Comparison of ENCODE assay signal across 8 cellular contexts in the genomic region with DNA sequence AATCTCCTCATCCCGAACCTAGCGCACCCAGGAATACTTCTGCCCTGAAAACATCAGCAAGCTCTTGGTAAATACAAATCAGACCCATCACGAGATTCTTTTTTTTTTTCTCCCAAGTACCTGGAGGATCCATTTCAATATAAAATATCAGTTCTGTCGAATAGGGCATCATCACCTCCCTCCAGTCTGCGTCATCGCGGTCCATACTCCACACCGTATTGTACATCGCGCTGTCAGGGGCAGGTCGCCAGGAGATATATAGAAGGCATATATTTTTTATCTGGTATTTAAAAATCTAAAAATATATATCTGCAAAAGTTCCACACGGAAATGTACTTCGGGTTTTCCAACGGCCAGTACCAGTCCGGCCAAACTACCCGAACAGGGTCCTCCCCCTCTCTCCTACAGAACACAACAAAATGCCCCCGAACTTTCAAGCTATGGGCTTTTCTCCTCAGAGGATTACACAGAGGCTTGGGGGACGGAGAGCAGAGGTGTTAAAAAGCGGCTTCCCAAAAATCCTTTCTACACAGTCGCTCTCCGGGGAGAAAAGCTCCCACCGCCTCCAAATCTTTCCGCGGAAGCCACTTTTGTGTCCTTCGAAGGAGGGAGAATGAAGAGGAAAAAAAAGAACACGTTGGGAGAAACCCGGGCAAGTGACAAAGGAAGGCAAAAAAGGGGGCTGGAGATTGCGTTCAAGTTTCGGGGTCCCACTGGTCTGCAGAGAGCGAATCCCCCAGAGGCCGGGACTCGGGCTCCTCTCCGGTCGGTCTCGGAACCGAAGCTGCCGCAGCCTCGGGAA. TPM values are rescaled to one million over a fixed set of nuclear protein-coding genes. Genes with fewer than 3 reads are reported as not detected.
DNase-seq lines count a peak whose midpoint lies in the region; ATAC-seq and TF ChIP-seq lines count a peak whose summit lies in the region.

No MANE protein-coding gene starts in this region.

- WGBS in mesodermal cell (ENCODE audit: insufficient coverage in 2 of 2), 2 experiments = 0 to 1% methylated on average over 15 to 21 of the region's 38 CpGs

- H3K9ac ChIP-seq in subcutaneous abdominal adipose tissue (ENCODE audit: low read length in 5 of 5) = peak overlapping the region; percentile 63 to 84 (median 78)

- DNase-seq in DMS79 (lab: John Stamatoyannopoulos, UW) = peak; percentile 89
- peak; percentile 50 for DNase-seq in NCI-H146 (lab: John Stamatoyannopoulos, UW)
- DNase-seq in WERI-Rb-1 = no peak
- peak; percentile 52 for DNase-seq in dermis blood vessel endothelial cell

- no peaks in the 10 kb centered on the region for H3K27me3 ChIP-seq in WERI-Rb-1 (ENCODE audit: insufficient read depth, low read depth, severe bottlenecking)
- peaks cover 4 to 12% (median 10%) of the 10 kb centered on the region in 5 donors for H3K27me3 ChIP-seq in subcutaneous abdominal adipose tissue (ENCODE audit: control insufficient read depth in 5 of 5, insufficient read depth in 4 of 5, low read length in 5 of 5)

- H3K4me3 ChIP-seq in WERI-Rb-1 (ENCODE audit: low read depth, low read length) (peak overlapping the region; percentile 78), mesodermal cell (ENCODE audit: extremely low read depth, insufficient read depth, low read length, poor library complexity, severe bottlenecking) (peak overlapping the region; percentile 80), subcutaneous abdominal adipose tissue (ENCODE audit: low read depth in 1 of 5, low read length in 5 of 5) (peak overlapping the region; percentile 72 to 87 (median 84))

- H3K36me3 ChIP-seq in WERI-Rb-1 = peaks cover 7% of the 10 kb centered on the region; the same call in 1 of the 2 replicates
- H3K36me3 ChIP-seq in mesodermal cell (ENCODE audit: control insufficient read depth, insufficient read depth, low read length) = no peaks in the 10 kb centered on the region
- H3K36me3 ChIP-seq in subcutaneous abdominal adipose tissue (ENCODE audit: control insufficient read depth in 5 of 5, insufficient read depth in 5 of 5, low read length in 5 of 5) = no peaks in the 10 kb centered on the region

- H3K27ac ChIP-seq in WERI-Rb-1 (peak overlapping the region; percentile 100), mesodermal cell (ENCODE audit: low read depth, low read length, severe bottlenecking) (peak overlapping the region; percentile 100), subcutaneous abdominal adipose tissue (ENCODE audit: low read depth, low read length) (peak overlapping the region; percentile 88)

- no peak for ATAC-seq in HG03025 (IDR thresholded peaks at IDR 0.05; ENCODE audit: low FRiP score, unreplicated experiment)
- ATAC-seq in esophagus mucosa = no peak

- no peak for TF ChIP-seq CTCF in WERI-Rb-1 (IDR thresholded peaks at IDR 0.05; ENCODE audit: low read depth, low read length)

- H3K4me1 ChIP-seq in mesodermal cell (ENCODE audit: control insufficient read depth, insufficient read depth, low read length, poor library complexity, severe bottlenecking) (peaks cover 5% of the 10 kb centered on the region), subcutaneous abdominal adipose tissue (ENCODE audit: control insufficient read depth in 5 of 5, insufficient read depth in 5 of 5, low read length in 5 of 5) (peaks cover 0 to 43% (median 18%) of the 10 kb centered on the region in 5 donors)

- no peaks in the 10 kb centered on the region for H3K9me3 ChIP-seq in WERI-Rb-1 (ENCODE audit: severe bottlenecking)
- H3K9me3 ChIP-seq in mesodermal cell (ENCODE audit: control insufficient read depth, low read length) = no peaks in the 10 kb centered on the region
- no peaks in the 10 kb centered on the region for H3K9me3 ChIP-seq in subcutaneous abdominal adipose tissue (ENCODE audit: control insufficient read depth in 5 of 5, low read length in 5 of 5)

RNA-seq across cellular contexts. Expression of a gene that starts 0.5 kb away (rescaled TPM):
- 15.8 and 21.0 TPM in 2 replicates for total RNA-seq in dermis blood vessel endothelial cell
- polyA plus RNA-seq in mesodermal cell (2013, experiment 1 of 2) = 9.8 TPM
- 9.8 TPM for polyA plus RNA-seq in mesodermal cell (2013, experiment 2 of 2)
- total RNA-seq in esophagus mucosa = 5.5 TPM

RNA-seq across cellular contexts. Expression of a gene that starts 43.0 kb away (rescaled TPM):
- total RNA-seq in dermis blood vessel endothelial cell (0.28 and 0.68 TPM in 2 replicates), esophagus mucosa (4.7 TPM)
- polyA plus RNA-seq in mesodermal cell (2013, experiment 1 of 2) = 0.52 TPM
- 0.51 TPM for polyA plus RNA-seq in mesodermal cell (2013, experiment 2 of 2)

RNA-seq across cellular contexts. Expression of a gene that starts 44.4 kb away (rescaled TPM):
- total RNA-seq in dermis blood vessel endothelial cell (not detected in 2 replicates), esophagus mucosa (not detected)
- not detected for polyA plus RNA-seq in mesodermal cell (2013, experiment 1 of 2)
- not detected for polyA plus RNA-seq in mesodermal cell (2013, experiment 2 of 2)
